ENCODE assay signal across 16 cellular contexts in the genomic region with DNA sequence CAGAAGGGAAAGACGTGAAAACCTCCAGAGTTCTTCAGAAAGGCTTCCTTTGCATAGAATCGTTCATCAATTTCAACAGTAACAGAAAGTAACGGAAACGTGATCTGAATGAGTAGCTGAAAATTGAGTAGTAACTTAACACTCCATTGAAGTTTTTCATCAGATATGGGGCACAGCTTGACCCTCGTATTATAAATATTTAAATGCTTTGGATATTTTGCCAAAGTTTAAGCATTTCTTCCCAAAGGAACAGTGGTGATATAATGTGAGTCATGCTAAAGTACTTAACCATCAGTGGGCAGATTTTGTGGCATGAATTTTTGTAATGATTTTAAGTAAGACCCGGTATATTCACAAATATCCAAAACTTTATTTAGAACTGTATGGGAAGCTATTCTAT.
DNase-seq lines count a peak whose midpoint lies in the region; ATAC-seq, FAIRE-seq and TF ChIP-seq lines count a peak whose summit lies in the region.
"Had no signal": no experiment of that assay in that cellular context is flagged by ENCODE, and none has a peak within 500 bp of the region (broad histone marks: within the 10 kb centered on the region; RNA-seq: fewer than 3 reads in every experiment).

No MANE protein-coding gene starts in this region.

- H3K79me2 ChIP-seq in GM23338 (replicated peaks; ENCODE audit: insufficient read depth) (no peaks in the 10 kb centered on the region), astrocyte (ENCODE audit: insufficient read depth, low read length) (no peaks in the 10 kb centered on the region), neural progenitor cell (ENCODE audit: low read depth) (no peaks in the 10 kb centered on the region)

- H3K4me3 ChIP-seq in GM23338 = no peak overlapping the region
- H3K4me3 ChIP-seq in astrocyte (ENCODE audit: insufficient read depth, low read depth, low read length) = no peak overlapping the region
- no peak overlapping the region for H3K4me3 ChIP-seq in neural progenitor cell
- H3K4me3 ChIP-seq in naive thymus-derived CD4-positive, alpha-beta T cell (ENCODE audit: low read length) = no peak overlapping the region
- no peak overlapping the region for H3K4me3 ChIP-seq in HAP-1
- H3K4me3 ChIP-seq: BLaER1 had no signal

- peaks cover 19% of the 10 kb centered on the region for H3K36me3 Mint-ChIP-seq in GM23338 (ENCODE audit: low read depth)
- H3K36me3 Mint-ChIP-seq in astrocyte (ENCODE audit: low read depth, unreplicated experiment) = no peaks in the 10 kb centered on the region
- H3K36me3 Mint-ChIP-seq in neural progenitor cell = no peaks in the 10 kb centered on the region
- peaks cover 0 to 3% (median 0%) of the 10 kb centered on the region in 5 donors for H3K36me3 Mint-ChIP-seq in naive thymus-derived CD4-positive, alpha-beta T cell

- H4K20me1 ChIP-seq in GM23338 (replicated peaks; ENCODE audit: insufficient read depth) = no peaks in the 10 kb centered on the region
- H4K20me1 ChIP-seq in astrocyte (ENCODE audit: insufficient read depth, low read length) = no peaks in the 10 kb centered on the region
- no peaks in the 10 kb centered on the region for H4K20me1 ChIP-seq in neural progenitor cell (ENCODE audit: low read depth)
- H4K20me1 ChIP-seq: BLaER1 had no signal

- H3K9me3 Mint-ChIP-seq in GM23338 = peaks cover 17% of the 10 kb centered on the region
- H3K9me3 Mint-ChIP-seq in astrocyte (ENCODE audit: unreplicated experiment) = peaks cover 3% of the 10 kb centered on the region
- H3K9me3 Mint-ChIP-seq in neural progenitor cell = peaks cover 8% of the 10 kb centered on the region
- H3K9me3 Mint-ChIP-seq in naive thymus-derived CD4-positive, alpha-beta T cell = peaks cover 0 to 16% (median 4%) of the 10 kb centered on the region in 11 donors

- H2AFZ ChIP-seq in GM23338 (peak overlapping the region; percentile 50; the same call in 1 of the 2 replicates), astrocyte (ENCODE audit: low read depth, low read length) (no peak overlapping the region), neural progenitor cell (replicated peaks) (peak overlapping the region; percentile 59)

- ATAC-seq in GM23338 = no peak
- ATAC-seq in naive thymus-derived CD4-positive, alpha-beta T cell = no peak

- H3K4me3 Mint-ChIP-seq in GM23338 (no peak overlapping the region), astrocyte (ENCODE audit: unreplicated experiment) (no peak overlapping the region), neural progenitor cell (no peak overlapping the region)
- no peak overlapping the region for H3K4me3 Mint-ChIP-seq in naive thymus-derived CD4-positive, alpha-beta T cell
- H3K4me3 Mint-ChIP-seq: CD8-positive, alpha-beta memory T cell had no signal

- POLR2A ChIA-PET in naive thymus-derived CD4-positive, alpha-beta T cell (lab: Charles Lee) = no interaction called here

- H3K4me2 ChIP-seq in GM23338 (no peak overlapping the region), astrocyte (ENCODE audit: low read length) (peak overlapping the region; percentile 53), neural progenitor cell (no peak overlapping the region)
- H3K4me2 ChIP-seq: BLaER1 had no signal

- H3K36me3 ChIP-seq in GM23338 (ENCODE audit: insufficient read depth) (no peaks in the 10 kb centered on the region), astrocyte (ENCODE audit: insufficient read depth, low read length) (no peaks in the 10 kb centered on the region), neural progenitor cell (no peaks in the 10 kb centered on the region), HAP-1 (replicated peaks) (no peaks in the 10 kb centered on the region)
- no peaks in the 10 kb centered on the region for H3K36me3 ChIP-seq in naive thymus-derived CD4-positive, alpha-beta T cell (ENCODE audit: control insufficient read depth in 2 of 3, insufficient read depth in 3 of 3, low read length in 3 of 3)
- H3K36me3 ChIP-seq: BLaER1 had no signal

- H3K27me3 Mint-ChIP-seq in GM23338 (ENCODE audit: insufficient read depth, low read depth, poor library complexity) = peaks cover 6% of the 10 kb centered on the region
- no peaks in the 10 kb centered on the region for H3K27me3 Mint-ChIP-seq in astrocyte (ENCODE audit: low read depth, unreplicated experiment)
- no peaks in the 10 kb centered on the region for H3K27me3 Mint-ChIP-seq in neural progenitor cell (ENCODE audit: insufficient read depth, low read depth)
- H3K27me3 Mint-ChIP-seq in naive thymus-derived CD4-positive, alpha-beta T cell = no peaks in the 10 kb centered on the region
- H3K27me3 Mint-ChIP-seq: CD8-positive, alpha-beta memory T cell had no signal

- no peak overlapping the region for H3K9ac ChIP-seq in astrocyte (ENCODE audit: low read length)
- no peak overlapping the region for H3K9ac ChIP-seq in neural progenitor cell
- H3K9ac ChIP-seq: BLaER1 had no signal

- in situ Hi-C loops in HAP-1 (cut with MboI; ENCODE audit: low sequenced_read_pairs) = no loop called here

- CTCF ChIA-PET in naive thymus-derived CD4-positive, alpha-beta T cell (lab: Charles Lee) = no interaction called here

- no peaks in the 10 kb centered on the region for H3K9me2 ChIP-seq in GM23338 (ENCODE audit: insufficient read depth)

- DNase-seq in GM23338 (ENCODE audit: low spot score) (no peak), astrocyte (ENCODE audit: low read depth) (peak; percentile 30), fibroblast of gingiva (ENCODE audit: low read depth) (peak; percentile 6), neural progenitor cell (ENCODE audit: low spot score) (no peak), HAP-1 (ENCODE audit: low spot score in 2 of 2) (no peak), NCI-H2107 treated with DMSO at 0.1 percent for 48 hours (lab: John Stamatoyannopoulos, UW; ENCODE audit: unreplicated experiment) (no peak), midbrain (lab: John Stamatoyannopoulos, UW) (no peak)
- DNase-seq in naive thymus-derived CD4-positive, alpha-beta T cell = no peak
- DNase-seq: 8988T; AML-193; Caco-2; CD8-positive, alpha-beta memory T cell; DMS53; GOT3 had no signal

- H3K4me1 ChIP-seq in GM23338 (ENCODE audit: insufficient read depth) = peaks cover 23% of the 10 kb centered on the region
- H3K4me1 ChIP-seq in astrocyte (ENCODE audit: insufficient read depth, low read length) = no peaks in the 10 kb centered on the region
- H3K4me1 ChIP-seq in neural progenitor cell = no peaks in the 10 kb centered on the region
- no peaks in the 10 kb centered on the region for H3K4me1 ChIP-seq in naive thymus-derived CD4-positive, alpha-beta T cell (ENCODE audit: control insufficient read depth in 2 of 2, insufficient read depth in 2 of 2, low read length in 2 of 2)
- H3K4me1 ChIP-seq in HAP-1 = no peaks in the 10 kb centered on the region
- H3K4me1 ChIP-seq: BLaER1, Caco-2 had no signal

- peak overlapping the region; percentile 8; the same call in 1 of the 2 replicates for H3K27ac Mint-ChIP-seq in GM23338
- H3K27ac Mint-ChIP-seq in astrocyte (ENCODE audit: unreplicated experiment) = no peak overlapping the region
- no peak overlapping the region for H3K27ac Mint-ChIP-seq in neural progenitor cell
- H3K27ac Mint-ChIP-seq in naive thymus-derived CD4-positive, alpha-beta T cell = no peak overlapping the region
- H3K27ac Mint-ChIP-seq: CD8-positive, alpha-beta memory T cell had no signal

- no peaks in the 10 kb centered on the region for H3K9me3 ChIP-seq in astrocyte (ENCODE audit: insufficient read depth, low read depth, low read length)
- H3K9me3 ChIP-seq in neural progenitor cell (ENCODE audit: low read depth) = no peaks in the 10 kb centered on the region
- no peaks in the 10 kb centered on the region for H3K9me3 ChIP-seq in naive thymus-derived CD4-positive, alpha-beta T cell (ENCODE audit: control insufficient read depth in 2 of 3, low read length in 3 of 3)
- H3K9me3 ChIP-seq in HAP-1 = no peaks in the 10 kb centered on the region
- H3K9me3 ChIP-seq: BLaER1, Caco-2 had no signal

- H3K27ac ChIP-seq in GM23338 (ENCODE audit: low read depth) (no peak overlapping the region), astrocyte (ENCODE audit: low read depth, low read length) (no peak overlapping the region), neural progenitor cell (no peak overlapping the region)
- no peak overlapping the region for H3K27ac ChIP-seq in naive thymus-derived CD4-positive, alpha-beta T cell (ENCODE audit: low read depth, low read length)
- H3K27ac ChIP-seq: BLaER1, HL-60 had no signal

- H3K27me3 ChIP-seq in GM23338 (ENCODE audit: insufficient read depth) = no peaks in the 10 kb centered on the region
- H3K27me3 ChIP-seq in astrocyte (ENCODE audit: insufficient read depth, low read length) = no peaks in the 10 kb centered on the region
- H3K27me3 ChIP-seq in neural progenitor cell = no peaks in the 10 kb centered on the region
- no peaks in the 10 kb centered on the region for H3K27me3 ChIP-seq in naive thymus-derived CD4-positive, alpha-beta T cell (ENCODE audit: control insufficient read depth in 2 of 2, insufficient read depth in 2 of 2, low read length in 2 of 2)
- no peaks in the 10 kb centered on the region; the same call in 1 of the 2 replicates for H3K27me3 ChIP-seq in HAP-1 (ENCODE audit: low read depth)
- H3K27me3 ChIP-seq: BLaER1 had no signal

- H3F3A ChIP-seq in GM23338 (replicated peaks; ENCODE audit: low read depth) = no peaks in the 10 kb centered on the region
- H3F3A ChIP-seq in neural progenitor cell (ENCODE audit: low read depth) = no peaks in the 10 kb centered on the region

- intact Hi-C loops in naive thymus-derived CD4-positive, alpha-beta T cell (cut with micrococcal nuclease) = no loop called here

- TF ChIP-seq CTCF in GM23338 (conservative IDR thresholded peaks at IDR 0.05; ENCODE audit: low read depth in 2 of 2) (no peak), astrocyte (IDR thresholded peaks at IDR 0.05; ENCODE audit: insufficient read depth, low read depth, low read length) (no peak), neural progenitor cell (IDR thresholded peaks at IDR 0.05) (no peak)

- FAIRE-seq in astrocyte (lab: Jason Lieb, UNC) = no peak

- H3K4me1 Mint-ChIP-seq in GM23338 (peaks cover 33% of the 10 kb centered on the region), astrocyte (ENCODE audit: low read depth, unreplicated experiment) (no peaks in the 10 kb centered on the region), neural progenitor cell (no peaks in the 10 kb centered on the region)
- no peaks in the 10 kb centered on the region for H3K4me1 Mint-ChIP-seq in naive thymus-derived CD4-positive, alpha-beta T cell
- H3K4me1 Mint-ChIP-seq: CD8-positive, alpha-beta memory T cell had no signal

TF ChIP-seq in GM23338, 12 proteins besides CTCF, POLR2A, EP300 and RAD21 (continues in another document):
- TF ChIP-seq EZH2 (IDR thresholded peaks at IDR 0.05; ENCODE audit: low read depth, unreplicated experiment) (no peak), POLR2AphosphoS5 (IDR thresholded peaks at IDR 0.05; ENCODE audit: low read depth) (no peak), CREB1 (CRISPR knock-in tag; IDR thresholded peaks at IDR 0.05; ENCODE audit: low read depth) (no peak)

Comparison
In these comparisons a context has a peak if more than half of its experiments do, and no peak if none do; other contexts are left out.
1. DNase-seq: peak in astrocyte (single experiment) and fibroblast of gingiva (single experiment); none in GM23338 (single experiment), neural progenitor cell (single experiment), naive thymus-derived CD4-positive, alpha-beta T cell (0 of 9), HAP-1 (0 of 2), NCI-H2107 treated with DMSO at 0.1 percent for 48 hours (single experiment) and midbrain (single experiment).